Comparison of ENCODE assay signal across 8 cellular contexts in genomic region chr7:157568071-157568784, GRCh38.
DNase-seq lines count a peak whose midpoint lies in the region; ATAC-seq and TF ChIP-seq lines count a peak whose summit lies in the region.

No MANE protein-coding gene starts in this region.

- H3K9me3 Mint-ChIP-seq in activated CD4-positive, alpha-beta T cell treated with anti-CD3 and anti-CD28 coated beads for 36 hours (ENCODE audit: low read depth) = no peaks in the 10 kb centered on the region

- H3K36me3 ChIP-seq in thyroid gland = no peaks in the 10 kb centered on the region

- WGBS in lower leg skin, 2 donors = 36 to 48% methylated on average over 24 to 26 of the region's 26 CpGs
- 43 to 54% methylated on average over 22 to 23 of the region's 26 CpGs for whole genome bisulfite sequencing in thyroid gland, 2 donors

- peaks cover 27% of the 10 kb centered on the region for H3K4me1 Mint-ChIP-seq in activated CD4-positive, alpha-beta T cell treated with anti-CD3 and anti-CD28 coated beads for 36 hours

- in situ Hi-C loops in astrocyte of the cerebellum (cut with HindIII; ENCODE audit: low sequenced_read_pairs) = no loop called here

- no peak for TF ChIP-seq POLR2A in lower leg skin (IDR thresholded peaks at IDR 0.05)
- no peak for TF ChIP-seq POLR2A in thyroid gland (IDR thresholded peaks at IDR 0.05)

- peak overlapping the region; percentile 63 for H3K4me3 Mint-ChIP-seq in activated CD4-positive, alpha-beta T cell treated with anti-CD3 and anti-CD28 coated beads for 36 hours

- no peak overlapping the region for H3K27ac ChIP-seq in thyroid gland

- H3K4me3 ChIP-seq in astrocyte of the cerebellum (ENCODE audit: low read depth, low read length) (peak overlapping the region; percentile 32), lower leg skin (ENCODE audit: low read depth, poor library complexity, severe bottlenecking) (peak overlapping the region; percentile 18), thyroid gland (replicated peaks in 1 of 3) (peak overlapping the region; percentile 33 to 85 (median 42))

- intact Hi-C loops in activated CD4-positive, alpha-beta T cell treated with anti-CD3 and anti-CD28 coated beads for 36 hours (cut with DNase I, micrococcal nuclease) = loop anchor here (2.0 to 5.0 kb wide), 2 partner anchors 76 to 77 kb away; no protein-coding TSS in a partner anchor
- intact Hi-C loops in lower leg skin (cut with DNase I; ENCODE audit: low total_unique reads) (no loop called here), thyroid gland (cut with DNase I) (no loop called here)

- POLR2A ChIA-PET in activated CD4-positive, alpha-beta T cell treated with anti-CD3 and anti-CD28 coated beads for 36 hours (lab: Charles Lee) = no interaction called here

- H3K4me1 ChIP-seq in thyroid gland = peaks cover 5 to 13% of the 10 kb centered on the region in 2 donors

- no peaks in the 10 kb centered on the region for H3K27me3 ChIP-seq in thyroid gland

- no peak for DNase-seq in activated CD4-positive, alpha-beta T cell treated with anti-CD3 and anti-CD28 coated beads for 36 hours
- DNase-seq in activated CD4-positive, alpha-beta T cell treated with anti-CD3 and anti-CD28 coated beads, Interleukin-2, amount 50 U/mL, for 1 hour = no peak
- DNase-seq in astrocyte of the cerebellum (ENCODE audit: low read depth) (no peak), lower leg skin (ENCODE audit: low spot score in 2 of 2) (no peak), thyroid gland (no peak), NCI-H146 (lab: John Stamatoyannopoulos, UW) (no peak), amniotic stem cell (lab: John Stamatoyannopoulos, UW) (no peak)
- no peak for DNase-seq in activated CD8-positive, alpha-beta memory T cell treated with anti-CD3 and anti-CD28 coated beads, Interleukin-2, amount 50 U/mL, for 4 hours

- TF ChIP-seq CTCF in astrocyte of the cerebellum (IDR thresholded peaks at IDR 0.05; ENCODE audit: low read depth, low read length, missing control alignments) (no peak), lower leg skin (IDR thresholded peaks at IDR 0.05) (no peak), thyroid gland (IDR thresholded peaks at IDR 0.05) (no peak)

- no peak for ATAC-seq in activated CD4-positive, alpha-beta T cell treated with anti-CD3 and anti-CD28 coated beads for 36 hours

- H3K27ac Mint-ChIP-seq in activated CD4-positive, alpha-beta T cell treated with anti-CD3 and anti-CD28 coated beads for 36 hours = peak overlapping the region; percentile 8

- H3K27me3 Mint-ChIP-seq in activated CD4-positive, alpha-beta T cell treated with anti-CD3 and anti-CD28 coated beads for 36 hours = no peaks in the 10 kb centered on the region

- H3K9me3 ChIP-seq in thyroid gland = no peaks in the 10 kb centered on the region

- CTCF ChIA-PET in activated CD4-positive, alpha-beta T cell treated with anti-CD3 and anti-CD28 coated beads for 36 hours (lab: Charles Lee) = no interaction called here

- no peaks in the 10 kb centered on the region for H3K36me3 Mint-ChIP-seq in activated CD4-positive, alpha-beta T cell treated with anti-CD3 and anti-CD28 coated beads for 36 hours (ENCODE audit: low read depth)

Comparison
In these comparisons a context has a peak if more than half of its experiments do, and no peak if none do; other contexts are left out.
1. intact Hi-C loops: an anchor here in activated CD4-positive, alpha-beta T cell treated with anti-CD3 and anti-CD28 coated beads for 36 hours (2.0 to 5.0 kb wide); none called in lower leg skin and thyroid gland.